In genomic region chr22:50574383-50574755, GRCh38 we compare ENCODE assay signal across 25 cellular contexts. TPM values are rescaled to one million over a fixed set of nuclear protein-coding genes. Genes with fewer than 3 reads are reported as not detected.
"Had no signal": no experiment of that assay in that cellular context is flagged by ENCODE, and none has a peak within 500 bp of the region (broad histone marks: within the 10 kb centered on the region; RNA-seq: fewer than 3 reads in every experiment).

No MANE protein-coding gene starts in this region.

- H3K9me3 ChIP-seq: SJCRH30 had no signal

- H3K9ac ChIP-seq: KMS-11 had no signal

- H3K27me3 ChIP-seq: SJCRH30 had no signal

- H3K4me2 ChIP-seq: KMS-11 had no signal

- FAIRE-seq: HTR-8/SVneo, K562 had no signal

- H3K27ac ChIP-seq: HL-60, KMS-11, SJCRH30 had no signal

- ATAC-seq: K562, Panc1, PC-3, SK-N-SH treated with all-trans-retinoic acid at 6 μM for 48 hours had no signal

- DNase-seq: Kasumi-1, MM.1S, NCI-H1092 treated with DMSO at 0.1 percent for 48 hours, NCI-H1436, NCI-H187, NCI-H2029, NCI-H2081 treated with DMSO at 0.1 percent for 48 hours, NCI-H2171, NCI-H226, NCI-H446, NCI-H510A, NCI-H524 treated with DMSO at 0.1 percent for 48 hours, NCI-H69, NCI-H774, PC-3, SHP77 treated with DMSO at 0.1 percent for 48 hours, SJCRH30 had no signal

- H3K4me3 ChIP-seq: K562, SJCRH30 had no signal

RNA-seq across cellular contexts. Expression of gene SYCE3, which starts 11.7 kb away (rescaled TPM):
- total RNA-seq: K562, M059J, SJCRH30 had no signal
- polyA plus RNA-seq: IgD-negative memory B cell had no signal

RNA-seq across cellular contexts. Expression of gene MAPK8IP2, which starts 26.2 kb away (rescaled TPM):
- polyA plus RNA-seq: IgD-negative memory B cell had no signal

RNA-seq across cellular contexts. Expression of gene KLHDC7B, which starts 28.7 kb away (rescaled TPM):
- total RNA-seq: PC-3 had no signal
